1 cellular context compared by ENCODE assay signal in the genomic region with DNA sequence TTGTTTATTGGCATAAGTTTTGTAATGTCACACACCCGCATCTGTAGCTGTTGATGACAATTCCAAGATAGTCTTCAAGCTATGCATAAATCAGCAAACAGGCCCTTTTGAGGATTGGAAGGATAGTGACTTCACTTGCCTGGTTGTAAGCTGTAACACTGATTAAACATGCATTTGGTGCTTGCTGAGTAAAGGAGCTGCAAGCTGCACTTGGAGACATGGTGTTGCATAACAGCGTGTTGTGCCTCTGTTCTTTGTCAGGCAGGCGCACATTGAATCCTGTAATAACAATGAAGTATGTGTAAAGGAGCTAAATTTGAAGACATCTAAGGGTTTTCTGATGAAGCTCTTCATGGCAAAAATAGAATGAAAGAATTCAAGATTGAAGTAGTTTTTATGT.
TF ChIP-seq lines count a peak whose summit lies in the region.

No MANE protein-coding gene starts in this region.

TF ChIP-seq in HepG2, 621 proteins besides CTCF, POLR2A, EP300 and RAD21 (continued from another document):
- TF ChIP-seq, protein P1, sequence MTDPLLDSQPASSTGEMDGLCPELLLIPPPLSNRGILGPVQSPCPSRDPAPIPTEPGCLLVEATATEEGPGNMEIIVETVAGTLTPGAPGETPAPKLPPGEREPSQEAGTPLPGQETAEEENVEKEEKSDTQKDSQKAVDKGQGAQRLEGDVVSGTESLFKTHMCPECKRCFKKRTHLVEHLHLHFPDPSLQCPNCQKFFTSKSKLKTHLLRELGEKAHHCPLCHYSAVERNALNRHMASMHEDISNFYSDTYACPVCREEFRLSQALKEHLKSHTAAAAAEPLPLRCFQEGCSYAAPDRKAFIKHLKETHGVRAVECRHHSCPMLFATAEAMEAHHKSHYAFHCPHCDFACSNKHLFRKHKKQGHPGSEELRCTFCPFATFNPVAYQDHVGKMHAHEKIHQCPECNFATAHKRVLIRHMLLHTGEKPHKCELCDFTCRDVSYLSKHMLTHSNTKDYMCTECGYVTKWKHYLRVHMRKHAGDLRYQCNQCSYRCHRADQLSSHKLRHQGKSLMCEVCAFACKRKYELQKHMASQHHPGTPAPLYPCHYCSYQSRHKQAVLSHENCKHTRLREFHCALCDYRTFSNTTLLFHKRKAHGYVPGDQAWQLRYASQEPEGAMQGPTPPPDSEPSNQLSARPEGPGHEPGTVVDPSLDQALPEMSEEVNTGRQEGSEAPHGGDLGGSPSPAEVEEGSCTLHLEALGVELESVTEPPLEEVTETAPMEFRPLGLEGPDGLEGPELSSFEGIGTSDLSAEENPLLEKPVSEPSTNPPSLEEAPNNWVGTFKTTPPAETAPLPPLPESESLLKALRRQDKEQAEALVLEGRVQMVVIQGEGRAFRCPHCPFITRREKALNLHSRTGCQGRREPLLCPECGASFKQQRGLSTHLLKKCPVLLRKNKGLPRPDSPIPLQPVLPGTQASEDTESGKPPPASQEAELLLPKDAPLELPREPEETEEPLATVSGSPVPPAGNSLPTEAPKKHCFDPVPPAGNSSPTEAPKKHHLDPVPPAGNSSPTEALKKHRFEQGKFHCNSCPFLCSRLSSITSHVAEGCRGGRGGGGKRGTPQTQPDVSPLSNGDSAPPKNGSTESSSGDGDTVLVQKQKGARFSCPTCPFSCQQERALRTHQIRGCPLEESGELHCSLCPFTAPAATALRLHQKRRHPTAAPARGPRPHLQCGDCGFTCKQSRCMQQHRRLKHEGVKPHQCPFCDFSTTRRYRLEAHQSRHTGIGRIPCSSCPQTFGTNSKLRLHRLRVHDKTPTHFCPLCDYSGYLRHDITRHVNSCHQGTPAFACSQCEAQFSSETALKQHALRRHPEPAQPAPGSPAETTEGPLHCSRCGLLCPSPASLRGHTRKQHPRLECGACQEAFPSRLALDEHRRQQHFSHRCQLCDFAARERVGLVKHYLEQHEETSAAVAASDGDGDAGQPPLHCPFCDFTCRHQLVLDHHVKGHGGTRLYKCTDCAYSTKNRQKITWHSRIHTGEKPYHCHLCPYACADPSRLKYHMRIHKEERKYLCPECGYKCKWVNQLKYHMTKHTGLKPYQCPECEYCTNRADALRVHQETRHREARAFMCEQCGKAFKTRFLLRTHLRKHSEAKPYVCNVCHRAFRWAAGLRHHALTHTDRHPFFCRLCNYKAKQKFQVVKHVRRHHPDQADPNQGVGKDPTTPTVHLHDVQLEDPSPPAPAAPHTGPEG (CRISPR knock-in tag; IDR thresholded peaks at IDR 0.05), result no peak
- TF ChIP-seq ESRRA (CRISPR knock-in tag; IDR thresholded peaks at IDR 0.05; ENCODE audit: low read depth) (no peak), MED13 (CRISPR knock-in tag; IDR thresholded peaks at IDR 0.05) (no peak)
